ENCODE assay signal across 8 cellular contexts in the genomic region with DNA sequence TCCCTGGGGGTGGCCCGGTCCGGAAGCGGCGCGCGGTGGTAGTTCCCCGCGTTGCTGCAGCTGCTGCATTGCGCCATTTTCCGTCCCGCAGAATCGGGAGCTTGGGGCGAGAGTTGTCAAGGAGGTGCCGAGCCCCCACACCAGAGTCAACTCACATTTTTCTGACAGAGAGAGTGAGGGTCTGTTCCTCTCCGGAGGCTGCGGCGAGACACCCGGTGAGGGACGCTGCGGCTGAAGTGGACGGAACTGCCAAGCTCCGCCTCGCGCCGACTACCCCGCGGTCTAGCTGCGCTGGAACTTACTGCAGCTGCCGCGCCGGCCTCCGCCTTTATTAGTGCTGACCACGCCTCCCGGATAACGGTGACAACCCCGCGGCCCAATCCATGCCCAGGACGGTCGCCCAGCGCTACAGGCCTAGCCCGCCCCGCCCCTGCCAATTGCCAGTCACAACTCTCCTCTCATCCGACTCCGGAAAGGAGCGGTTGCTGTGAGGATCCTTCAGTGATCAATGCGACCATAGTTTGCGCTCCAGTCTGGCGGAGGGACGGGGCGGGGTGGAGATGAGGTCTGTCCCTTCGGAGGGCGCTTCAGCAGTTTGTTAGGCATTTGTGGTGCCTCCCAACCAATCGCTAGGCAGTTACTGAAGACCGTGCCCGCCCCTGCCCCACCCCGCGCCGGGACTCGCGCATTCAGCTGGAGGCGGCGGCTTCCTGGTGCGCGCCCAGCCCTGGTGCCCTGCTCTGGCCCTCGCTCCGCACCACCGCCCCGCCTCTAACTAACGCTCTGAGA. TPM values are rescaled to one million over a fixed set of nuclear protein-coding genes. Genes with fewer than 3 reads are reported as not detected.
DNase-seq lines count a peak whose midpoint lies in the region; ATAC-seq and TF ChIP-seq lines count a peak whose summit lies in the region.

A gene with protein sequence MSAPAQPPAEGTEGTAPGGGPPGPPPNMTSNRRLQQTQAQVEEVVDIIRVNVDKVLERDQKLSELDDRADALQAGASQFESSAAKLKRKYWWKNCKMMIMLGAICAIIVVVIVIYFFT (minus strand): TSS at position 303 of the 789 bp plus-strand sequence. CDS start 146 bp downstream, at position 157.

- H3K9me3 Mint-ChIP-seq in activated naive CD4-positive, alpha-beta T cell treated with anti-CD3 and anti-CD28 coated beads, Interleukin-2, amount 50 U/mL, for 24 hours: no peaks in the 10 kb centered on the region

- peak within 1 kb of the TSS; percentile 89 for H3K27ac Mint-ChIP-seq in activated naive CD4-positive, alpha-beta T cell treated with anti-CD3 and anti-CD28 coated beads, Interleukin-2, amount 50 U/mL, for 24 hours

- H3K4me3 ChIP-seq in GM06990 (replicated peaks; ENCODE audit: low read depth, low read length): peak within 1 kb of the TSS; percentile 96
- H3K4me3 ChIP-seq in thoracic aorta: peak within 1 kb of the TSS; percentile 84

- H3K9me3 ChIP-seq in thoracic aorta: no peaks in the 10 kb centered on the region

- peaks cover 11% of the 10 kb centered on the region for H3K36me3 ChIP-seq in GM06990 (ENCODE audit: control insufficient read depth, insufficient read depth, low read length)
- H3K36me3 ChIP-seq in thoracic aorta: no peaks in the 10 kb centered on the region

- H3K4me1 ChIP-seq in thoracic aorta (ENCODE audit: control insufficient read depth in 1 of 2, low read depth in 2 of 2): peaks cover 15 to 23% of the 10 kb centered on the region in 2 donors

- H3K4me1 Mint-ChIP-seq in activated naive CD4-positive, alpha-beta T cell treated with anti-CD3 and anti-CD28 coated beads, Interleukin-2, amount 50 U/mL, for 24 hours: peaks cover 58% of the 10 kb centered on the region

- H3K27me3 ChIP-seq in GM06990 (replicated peaks; ENCODE audit: control insufficient read depth, insufficient read depth, low read length) (no peaks in the 10 kb centered on the region), thoracic aorta (replicated peaks; ENCODE audit: insufficient read depth) (no peaks in the 10 kb centered on the region)

- H3K36me3 Mint-ChIP-seq in activated naive CD4-positive, alpha-beta T cell treated with anti-CD3 and anti-CD28 coated beads, Interleukin-2, amount 50 U/mL, for 24 hours: peaks cover 6% of the 10 kb centered on the region

- H3K4me3 Mint-ChIP-seq in activated naive CD4-positive, alpha-beta T cell treated with anti-CD3 and anti-CD28 coated beads, Interleukin-2, amount 50 U/mL, for 24 hours: peak within 1 kb of the TSS; percentile 91

- no peaks in the 10 kb centered on the region for H3K27me3 Mint-ChIP-seq in activated naive CD4-positive, alpha-beta T cell treated with anti-CD3 and anti-CD28 coated beads, Interleukin-2, amount 50 U/mL, for 24 hours

- peak within 1 kb of the TSS; percentile 86 to 90 for H3K27ac ChIP-seq in thoracic aorta

- ATAC-seq in HG02588 (IDR thresholded peaks at IDR 0.05; ENCODE audit: unreplicated experiment) (peak; percentile 88), SK-N-SH treated with all-trans-retinoic acid at 6 μM for 48 hours (peak; percentile 96), omental fat pad (ENCODE audit: low FRiP score) (peak; percentile 98), thoracic aorta (ENCODE audit: insufficient number of reproducible peaks, low FRiP score, low read depth) (peak; percentile 94)

- peak; percentile 97 for DNase-seq in GM06990 (ENCODE audit: extremely low read depth, insufficient read length)
- DNase-seq in NCI-H1092 (lab: John Stamatoyannopoulos, UW): peak; percentile 88
- DNase-seq in glomerular endothelial cell (ENCODE audit: extremely low read depth, low read depth, low spot score): peak; percentile 57
- peak; percentile 95 for DNase-seq in omental fat pad (ENCODE audit: low spot score)
- DNase-seq in thoracic aorta (ENCODE audit: low spot score): peak; percentile 93

- TF ChIP-seq CTCF in GM06990 (IDR thresholded peaks at IDR 0.05; ENCODE audit: insufficient read depth, low read length, poor library complexity, severe bottlenecking) (no peak), omental fat pad (IDR thresholded peaks at IDR 0.05) (no peak), thoracic aorta (IDR thresholded peaks at IDR 0.05) (no peak)

TF ChIP-seq in SK-N-SH treated with all-trans-retinoic acid at 6 μM for 48 hours, 23 proteins besides CTCF, POLR2A, EP300 and RAD21:
- TF ChIP-seq, protein P1, sequence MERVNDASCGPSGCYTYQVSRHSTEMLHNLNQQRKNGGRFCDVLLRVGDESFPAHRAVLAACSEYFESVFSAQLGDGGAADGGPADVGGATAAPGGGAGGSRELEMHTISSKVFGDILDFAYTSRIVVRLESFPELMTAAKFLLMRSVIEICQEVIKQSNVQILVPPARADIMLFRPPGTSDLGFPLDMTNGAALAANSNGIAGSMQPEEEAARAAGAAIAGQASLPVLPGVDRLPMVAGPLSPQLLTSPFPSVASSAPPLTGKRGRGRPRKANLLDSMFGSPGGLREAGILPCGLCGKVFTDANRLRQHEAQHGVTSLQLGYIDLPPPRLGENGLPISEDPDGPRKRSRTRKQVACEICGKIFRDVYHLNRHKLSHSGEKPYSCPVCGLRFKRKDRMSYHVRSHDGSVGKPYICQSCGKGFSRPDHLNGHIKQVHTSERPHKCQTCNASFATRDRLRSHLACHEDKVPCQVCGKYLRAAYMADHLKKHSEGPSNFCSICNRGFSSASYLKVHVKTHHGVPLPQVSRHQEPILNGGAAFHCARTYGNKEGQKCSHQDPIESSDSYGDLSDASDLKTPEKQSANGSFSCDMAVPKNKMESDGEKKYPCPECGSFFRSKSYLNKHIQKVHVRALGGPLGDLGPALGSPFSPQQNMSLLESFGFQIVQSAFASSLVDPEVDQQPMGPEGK (CRISPR knock-in tag; IDR thresholded peaks at IDR 0.05; ENCODE audit: borderline replicate concordance): peak; percentile 43; the same call in 1 of the 2 replicates
- TF ChIP-seq TOX (CRISPR knock-in tag; IDR thresholded peaks at IDR 0.05; ENCODE audit: borderline replicate concordance) (0 out of 2 replicates have a peak, but pooled peaks have one; percentile 9), ARNTL (CRISPR knock-in tag; IDR thresholded peaks at IDR 0.05; ENCODE audit: borderline replicate concordance, low read depth) (no peak)

RNA-seq across cellular contexts. Expression of the gene that starts here (rescaled TPM):
- total RNA-seq in glomerular endothelial cell (1.8 and 7.2 TPM in 2 replicates), omental fat pad (1 to 10 TPM; 4.2 to 9.6 (median 6.2) TPM), thoracic aorta (10 to 100 TPM; 24.4 to 29.9 TPM)

Comparison
In these comparisons a context has a peak if more than half of its experiments do, and no peak if none do; other contexts are left out.
1. Peak in every context shown above with its lines: DNase-seq, ATAC-seq, H3K4me3 ChIP-seq and H3K27ac ChIP-seq.